In the genomic region with DNA sequence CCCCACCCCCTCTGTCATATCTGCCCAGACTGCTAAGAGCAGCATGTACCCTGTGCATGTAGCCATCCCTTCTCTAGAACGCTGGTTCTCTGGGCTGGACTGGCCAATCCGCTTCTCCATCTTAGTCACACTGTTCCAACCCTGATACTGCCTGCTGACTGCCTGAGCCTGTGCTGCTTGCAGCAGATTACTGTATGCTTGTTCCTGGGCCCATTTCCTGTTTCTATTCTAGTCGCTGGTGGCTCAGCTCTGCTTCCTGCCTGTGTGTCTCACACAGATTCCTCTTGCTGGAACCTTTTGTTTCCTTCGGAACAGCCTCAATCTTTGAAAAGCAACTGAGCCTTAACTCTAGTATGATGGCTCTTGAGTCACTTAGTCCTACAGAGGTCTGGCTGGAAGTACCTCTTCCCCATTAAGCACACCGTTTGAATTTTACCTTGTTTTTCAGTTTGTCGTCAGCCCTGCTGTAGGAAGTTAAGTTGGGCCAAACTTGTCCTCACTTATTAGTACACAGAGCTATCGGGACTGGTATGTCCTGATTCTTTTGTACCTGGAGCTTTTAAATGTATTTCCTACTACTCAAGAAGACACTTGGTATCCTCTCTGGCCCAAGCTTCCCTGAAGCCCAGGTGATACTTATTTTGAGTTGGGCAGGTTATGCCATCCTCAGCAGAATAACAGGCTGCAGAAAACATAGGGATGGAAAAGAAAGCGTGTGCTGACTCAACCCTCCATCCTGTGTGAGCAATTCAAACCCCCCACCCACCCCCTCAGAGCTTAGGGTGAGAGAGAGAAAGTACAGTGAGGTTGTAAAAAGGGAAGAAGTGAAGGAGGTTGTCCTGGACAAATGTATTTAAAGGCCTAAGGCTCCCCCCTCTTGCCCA, we compare ENCODE assay signal across 8 cellular contexts. TPM values are rescaled to one million over a fixed set of nuclear protein-coding genes. Genes with fewer than 3 reads are reported as not detected.
A peak's percentile ranks its signal among the peaks of the same experiment; 100 is the strongest.
DNase-seq lines count a peak whose midpoint lies in the region; ATAC-seq, FAIRE-seq and TF ChIP-seq lines count a peak whose summit lies in the region.

No MANE protein-coding gene starts in this region.

- 0 out of 3 replicates have a peak overlapping the region, but pooled peaks have one; percentile 3 for H3K4me2 ChIP-seq in A549

- H3K4me3 Mint-ChIP-seq in activated T-cell treated with anti-CD3 and anti-CD28 coated beads, Interleukin-2, amount 50 U/mL, for 4 hours: peak overlapping the region; percentile 70

- TF ChIP-seq CTCF in A549 (IDR thresholded peaks at IDR 0.05) (no peak), fibroblast of mammary gland (conservative IDR thresholded peaks at IDR 0.05; ENCODE audit: control insufficient read depth, insufficient read depth, low read depth, low read length) (no peak), neutrophil (IDR thresholded peaks at IDR 0.05) (no peak)

- no peak for FAIRE-seq in A549 (lab: Jason Lieb, UNC)

- no peaks in the 10 kb centered on the region for H3K9me3 ChIP-seq in A549
- H3K9me3 ChIP-seq in neutrophil: no peaks in the 10 kb centered on the region

- no peak for TF ChIP-seq RAD21 in A549 (conservative IDR thresholded peaks at IDR 0.05 in 1 of 2, IDR thresholded peaks at IDR 0.05 in 1 of 2)

- CTCF ChIA-PET in A549 (lab: Yijun Ruan, JAX): interaction anchor here (1.7 to 1.9 kb wide), 2 partner anchors 17 to 142 kb away, joined by 5 to 6 read pairs; no protein-coding TSS in a partner anchor

- H3K4me1 ChIP-seq in A549: peaks cover 9% of the 10 kb centered on the region; the same call in 2 of the 3 replicates
- H3K4me1 ChIP-seq in neutrophil (ENCODE audit: control insufficient read depth in 1 of 2, insufficient read depth in 1 of 2, low read depth in 1 of 2, low read length in 1 of 2): peaks cover 29 to 30% of the 10 kb centered on the region in 2 experiments

- H3K27me3 ChIP-seq in neutrophil: no peaks in the 10 kb centered on the region

- peaks cover 48% of the 10 kb centered on the region for H3K36me3 Mint-ChIP-seq in activated T-cell treated with anti-CD3 and anti-CD28 coated beads, Interleukin-2, amount 50 U/mL, for 4 hours (ENCODE audit: insufficient read depth)

- TF ChIP-seq POLR2A in A549 (IDR thresholded peaks at IDR 0.05; ENCODE audit: low read length): no peak

- peak; percentile 56 to 86; a peak in 5 of 6 replicates for ATAC-seq in A549
- peak; percentile 94 for ATAC-seq in GM18870 (IDR thresholded peaks at IDR 0.05; ENCODE audit: unreplicated experiment)
- peak; percentile 93 for ATAC-seq in HG03103 (IDR thresholded peaks at IDR 0.05; ENCODE audit: low read depth, unreplicated experiment)
- ATAC-seq in activated T-cell treated with anti-CD3 and anti-CD28 coated beads, Interleukin-2, amount 50 U/mL, for 4 hours: peak; percentile 88 to 89

- POLR2A ChIA-PET in A549 (lab: Yijun Ruan, JAX): no interaction called here

- no peak overlapping the region for H3K4me3 ChIP-seq in A549
- no peak overlapping the region for H3K4me3 ChIP-seq in fibroblast of mammary gland (ENCODE audit: control insufficient read depth, low read depth, low read length)
- peak overlapping the region; percentile 53 to 59 for H3K4me3 ChIP-seq in neutrophil (ENCODE audit: low read depth in 1 of 2, low read length in 1 of 2)

- H3K4me1 Mint-ChIP-seq in activated T-cell treated with anti-CD3 and anti-CD28 coated beads, Interleukin-2, amount 50 U/mL, for 4 hours (ENCODE audit: low read depth): peaks cover 91% of the 10 kb centered on the region

- no peak for TF ChIP-seq EP300 in A549 (IDR thresholded peaks at IDR 0.05)

- peaks cover 33% of the 10 kb centered on the region for H3K36me3 ChIP-seq in neutrophil

- DNase-seq in A549 (ENCODE audit: low read depth in 1 of 2, low spot score in 1 of 2): peak in 1 of 2 experiments; percentile 44
- peak; percentile 79 for DNase-seq in OCI-M2 (lab: John Stamatoyannopoulos, UW; ENCODE audit: unreplicated experiment)
- peak; percentile 72 for DNase-seq in activated T-cell treated with anti-CD3 and anti-CD28 coated beads, Interleukin-2, amount 50 U/mL, for 4 hours
- peak; percentile 93 for DNase-seq in fibroblast of mammary gland (ENCODE audit: low read depth)
- peak; percentile 76 for DNase-seq in superior temporal gyrus (ENCODE audit: extremely low spot score)

- peak overlapping the region in 1 of 2 experiments; percentile 40; a peak in 1 of 6 replicates for H3K27ac ChIP-seq in A549
- H3K27ac ChIP-seq in neutrophil: peak overlapping the region; percentile 93

- no peaks in the 10 kb centered on the region for H3K9me3 Mint-ChIP-seq in activated T-cell treated with anti-CD3 and anti-CD28 coated beads, Interleukin-2, amount 50 U/mL, for 4 hours

- 72% methylated on average over 8 of the region's 8 CpGs for WGBS in A549 (ENCODE audit: missing lambda C conversion rate)

- H3K27me3 Mint-ChIP-seq in activated T-cell treated with anti-CD3 and anti-CD28 coated beads, Interleukin-2, amount 50 U/mL, for 4 hours (ENCODE audit: low read depth): no peaks in the 10 kb centered on the region

TF ChIP-seq in A549, 52 proteins besides CTCF, POLR2A, EP300 and RAD21:
- TF ChIP-seq JUN (IDR thresholded peaks at IDR 0.05) (no peak), SREBF2 (IDR thresholded peaks at IDR 0.05) (no peak), ZFP36 (IDR thresholded peaks at IDR 0.05; ENCODE audit: borderline replicate concordance, partially characterized antibody) (peak; percentile 49), JUNB (IDR thresholded peaks at IDR 0.05) (no peak), ZC3H11A (IDR thresholded peaks at IDR 0.05) (no peak), TP53 (CRISPR knock-in tag; IDR thresholded peaks at IDR 0.05) (no peak), FOSL2 (IDR thresholded peaks at IDR 0.05) (no peak), FOSL2 (CRISPR knock-in tag; IDR thresholded peaks at IDR 0.05) (no peak)
TF ChIP-seq in A549: peak in this region for 1.

RNA-seq across cellular contexts. Expression of gene PIGV, which starts 43.4 kb away (rescaled TPM):
- polyA plus RNA-seq in A549 (2011; rRNA removed) (16.2 and 21.7 TPM in 2 replicates), A549 (2017; fragmentation: RNase III; extraction: RNeasy Plus Mini Kit Qiagen cat#74134 plus additional on column Dnase treatment) (6.1 to 7.0 TPM (median 6.6 TPM) in 3 replicates)
- 4.3 and 7.3 TPM in 2 replicates for polyA plus RNA-seq in A549 (2012; cell fraction: cytosol; rRNA removed)
- 6.0 and 7.6 TPM in 2 replicates for polyA plus RNA-seq in A549 (2012; cell fraction: nucleus; rRNA removed)
- 23.4 and 30.7 TPM in 2 replicates for polyA minus RNA-seq in A549 (2011; rRNA and poly(A)+ RNA removed)
- 10 to 100 TPM in 2 of 3 donors, 1 to 10 TPM in 1; 8.4 to 11.2 (median 10.4) TPM for total RNA-seq in activated T-cell treated with anti-CD3 and anti-CD28 coated beads, Interleukin-2, amount 50 U/mL, for 4 hours

RNA-seq across cellular contexts. Expression of gene ARID1A, which starts 48.5 kb away (rescaled TPM):
- polyA plus RNA-seq in A549 (2011; rRNA removed): 17.4 and 23.9 TPM in 2 replicates
- 29.6 and 37.4 TPM in 2 replicates for polyA plus RNA-seq in A549 (2012; cell fraction: cytosol; rRNA removed)
- polyA plus RNA-seq in A549 (2012; cell fraction: nucleus; rRNA removed): 71.0 and 103 TPM in 2 replicates
- polyA plus RNA-seq in A549 (2017; fragmentation: RNase III; extraction: RNeasy Plus Mini Kit Qiagen cat#74134 plus additional on column Dnase treatment): 21.4 to 24.1 TPM (median 22.4 TPM) in 3 replicates
- polyA minus RNA-seq in A549 (2011; rRNA and poly(A)+ RNA removed): 40.8 and 48.3 TPM in 2 replicates
- 10 to 100 TPM; 85.0 to 92.7 (median 91.1) TPM for total RNA-seq in activated T-cell treated with anti-CD3 and anti-CD28 coated beads, Interleukin-2, amount 50 U/mL, for 4 hours

Comparison
In these comparisons a context has a peak if more than half of its experiments do, and no peak if none do; other contexts are left out.
1. H3K4me3 ChIP-seq: peak in neutrophil (2 of 2); none in A549 (single experiment) and fibroblast of mammary gland (single experiment).
2. Peak in every context shown above with its lines, with median percentiles within 50 percentile points of each other: ATAC-seq.